Comparison of ENCODE assay signal across 9 cellular contexts in the genomic region with DNA sequence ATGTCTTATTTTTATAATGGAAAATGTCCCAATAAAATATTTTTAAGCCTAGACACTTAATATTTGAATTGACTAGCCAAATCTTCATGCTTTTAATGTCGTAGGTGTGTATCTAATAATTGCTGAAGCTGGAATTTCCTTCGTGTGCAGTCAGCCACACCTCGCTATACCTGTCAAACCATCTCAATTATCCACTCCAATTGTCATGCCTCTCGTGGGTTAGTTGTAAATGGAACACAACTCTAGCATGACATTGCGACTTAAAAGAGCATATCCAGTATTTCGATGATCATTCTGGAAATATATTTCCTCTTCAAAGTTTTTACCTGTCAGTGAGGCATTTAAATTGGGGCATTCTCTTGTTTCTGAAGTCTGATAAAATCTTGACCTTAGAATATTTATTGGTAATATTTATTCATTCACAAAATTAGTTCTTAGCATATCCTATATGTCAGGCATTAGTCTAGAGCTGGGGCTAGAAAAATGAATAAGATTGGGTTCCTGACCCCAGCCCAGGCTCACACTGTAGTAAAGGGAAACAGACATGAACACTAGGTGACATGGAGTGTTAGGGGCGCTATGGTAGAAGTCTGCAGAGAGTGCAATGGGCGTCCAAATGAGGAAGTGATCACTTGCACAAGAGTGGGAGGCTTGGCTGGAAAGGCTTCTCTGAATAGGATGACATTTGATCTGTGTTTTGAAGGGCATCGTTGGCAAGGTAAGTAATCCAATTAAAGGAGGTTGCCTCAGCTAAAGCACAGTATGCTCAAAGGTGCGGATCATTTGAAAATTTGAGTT. TPM values are rescaled to one million over a fixed set of nuclear protein-coding genes. Genes with fewer than 3 reads are reported as not detected.
DNase-seq lines count a peak whose midpoint lies in the region; ATAC-seq, FAIRE-seq and TF ChIP-seq lines count a peak whose summit lies in the region.
"Had no signal": no experiment of that assay in that cellular context is flagged by ENCODE, and none has a peak within 500 bp of the region (broad histone marks: within the 10 kb centered on the region; RNA-seq: fewer than 3 reads in every experiment).

No MANE protein-coding gene starts in this region.

- TF ChIP-seq POLR2A in GM12878 (IDR thresholded peaks at IDR 0.05; ENCODE audit: low read depth, low read length) (no peak), heart left ventricle (IDR thresholded peaks at IDR 0.05) (no peak)

- no peak overlapping the region for H3K9ac ChIP-seq in GM12878 (ENCODE audit: control insufficient read depth, insufficient read depth, low read length)

- TF ChIP-seq CTCF in GM12878 (IDR thresholded peaks at IDR 0.05 in 2 of 3, conservative IDR thresholded peaks at IDR 0.05 in 1 of 3; ENCODE audit: control insufficient read depth in 2 of 3, extremely low read depth in 1 of 3, insufficient read depth in 1 of 3, low read depth in 3 of 3, low read length in 3 of 3): peak in 2 of 3 experiments; percentile 8; a peak in 1 of 6 replicates
- TF ChIP-seq CTCF in heart left ventricle (IDR thresholded peaks at IDR 0.05): no peak

- H3K27me3 ChIP-seq in GM12878 (replicated peaks in 1 of 2; ENCODE audit: control insufficient read depth in 2 of 2, insufficient read depth in 2 of 2, low read length in 1 of 2): no peaks in the 10 kb centered on the region
- H3K27me3 ChIP-seq in heart left ventricle: no peaks in the 10 kb centered on the region
- H3K27me3 ChIP-seq: cardiac muscle cell had no signal

- H3K9me3 ChIP-seq in GM12878 (replicated peaks; ENCODE audit: control insufficient read depth, insufficient read depth, low read length) (no peaks in the 10 kb centered on the region), heart left ventricle (no peaks in the 10 kb centered on the region)

- no peaks in the 10 kb centered on the region for H3K4me1 ChIP-seq in GM12878 (ENCODE audit: control insufficient read depth, insufficient read depth, low read length)
- H3K4me1 ChIP-seq in heart left ventricle: no peaks in the 10 kb centered on the region

- DNase-seq in NCI-H187 treated with DMSO at 0.1 percent for 48 hours (lab: John Stamatoyannopoulos, UW): peak; percentile 41
- no peak for DNase-seq in GM12878 (ENCODE audit: low read depth, low spot score)
- DNase-seq in HEK293T (ENCODE audit: extremely low spot score): no peak
- DNase-seq in heart left ventricle: no peak
- DNase-seq in NCI-H446 treated with DMSO at 0.1 percent for 48 hours (lab: John Stamatoyannopoulos, UW): no peak

- POLR2A ChIA-PET in GM12878 (lab: Charles Lee) (no interaction called here), HEK293T (lab: Yijun Ruan, JAX) (no interaction called here)

- BruUV-seq in GM12878 (replicated peaks; lab: Mats Ljungman, UMichigan): no TSS peak

- H2AFZ ChIP-seq in GM12878 (ENCODE audit: control insufficient read depth, low read depth, low read length): no peak overlapping the region

- CTCF ChIA-PET in GM12878 (lab: Yijun Ruan, JAX): interaction anchor here (1.2 to 1.8 kb wide), 2 partner anchors 9 to 841 kb away, joined by 4 to 6 read pairs; no protein-coding TSS in a partner anchor
- CTCF ChIA-PET in HEK293T (lab: Yijun Ruan, JAX): interaction anchor here (0.6 to 0.8 kb wide), 2 partner anchors 292 to 331 kb away, joined by 3 to 4 read pairs; no protein-coding TSS in a partner anchor

- H3K27ac ChIP-seq in GM12878 (ENCODE audit: control insufficient read depth, insufficient read depth) (no peak overlapping the region), heart left ventricle (no peak overlapping the region)
- H3K27ac ChIP-seq: cardiac muscle cell had no signal

- H3K36me3 ChIP-seq in GM12878 (ENCODE audit: control insufficient read depth in 2 of 2, insufficient read depth in 2 of 2, low read length in 1 of 2) (no peaks in the 10 kb centered on the region), heart left ventricle (peaks cover 0 to 2% (median 0%) of the 10 kb centered on the region in 9 donors)
- H3K36me3 ChIP-seq: cardiac muscle cell had no signal

- peak; percentile 80 for ATAC-seq in GM18502 (IDR thresholded peaks at IDR 0.05; ENCODE audit: poor library complexity, unreplicated experiment)
- peak; percentile 93 for ATAC-seq in HG02642 (IDR thresholded peaks at IDR 0.05; ENCODE audit: poor library complexity, unreplicated experiment)
- peak; percentile 94 for ATAC-seq in GM12878
- no peak for ATAC-seq in heart left ventricle
- ATAC-seq in HG03460 (IDR thresholded peaks at IDR 0.05; ENCODE audit: unreplicated experiment): no peak

- FAIRE-seq in GM12878 (lab: Jason Lieb, UNC): peak; percentile 54

- TF ChIP-seq EP300 in GM12878 (IDR thresholded peaks at IDR 0.05; ENCODE audit: borderline replicate concordance in 1 of 2, control insufficient read depth in 1 of 2, low read depth in 2 of 2, low read length in 2 of 2): no peak

- H3K79me2 ChIP-seq in GM12878 (ENCODE audit: control insufficient read depth, insufficient read depth, low read length): no peaks in the 10 kb centered on the region

- no peaks in the 10 kb centered on the region for H4K20me1 ChIP-seq in GM12878 (ENCODE audit: control insufficient read depth, insufficient read depth)

- in situ Hi-C loops in GM12878 (cut with MboI): no loop called here

- intact Hi-C loops in GM12878 (cut with micrococcal nuclease; ENCODE audit: unreplicated experiment) (loop anchor here (5.0 kb wide), 1 partner anchor 411 kb away; no protein-coding TSS in a partner anchor), heart left ventricle (cut with DNase I) (loop anchor here in 5 of 10 donors (10.0 kb wide), 5 partner anchors 188 to 1468 kb away; partner anchors contain the start of gene RARS2 (in 1 of the 5))

- no peak for TF ChIP-seq RAD21 in GM12878 (IDR thresholded peaks at IDR 0.05; ENCODE audit: insufficient read depth, low read depth, low read length)

- RAD21 ChIA-PET in GM12878 (lab: Charles Lee; ENCODE audit: unreplicated experiment): interaction anchor here (0.6 kb wide), 1 partner anchor 303 kb away, joined by 3 read pairs; no protein-coding TSS in a partner anchor

- 40% methylated on average over 10 of the region's 10 CpGs for WGBS in GM12878 (ENCODE audit: insufficient coverage, insufficient replicate concordance, low lambda C conversion rate, missing lambda C conversion rate)
- 81 to 85% (median 84%) methylated on average over 10 of the region's 10 CpGs for WGBS in heart left ventricle, 4 donors

- H3K4me3 ChIP-seq in GM12878 (no peak overlapping the region), heart left ventricle (no peak overlapping the region)
- H3K4me3 ChIP-seq: cardiac muscle cell had no signal

- SMC1A ChIA-PET in GM12878 (lab: Charles Lee; ENCODE audit: uncharacterized antibody, unreplicated experiment): interaction anchor here (1.1 kb wide), 1 partner anchor 1587 kb away, joined by 3 read pairs; no protein-coding TSS in a partner anchor

- no peak overlapping the region for H3K4me2 ChIP-seq in GM12878 (ENCODE audit: control insufficient read depth, insufficient read depth)

TF ChIP-seq in GM12878, 131 proteins besides CTCF, POLR2A, EP300 and RAD21 (continues in another document):
- no peak for TF ChIP-seq ZSCAN29 (IDR thresholded peaks at IDR 0.05)
- TF ChIP-seq SPI1 (IDR thresholded peaks at IDR 0.05; ENCODE audit: borderline replicate concordance, insufficient read depth, low read depth, low read length): peak; percentile 98

TF ChIP-seq in HEK293T, 16 proteins besides CTCF, POLR2A, EP300 and RAD21 (continues in another document):
- TF ChIP-seq SUZ12 (IDR thresholded peaks at IDR 0.05) (no peak), NFRKB (IDR thresholded peaks at IDR 0.05) (no peak), BHLHE40 (IDR thresholded peaks at IDR 0.05; ENCODE audit: borderline replicate concordance) (no peak), FOXM1 (IDR thresholded peaks at IDR 0.05; ENCODE audit: borderline replicate concordance) (no peak)

RNA-seq across cellular contexts. Expression of gene CFAP206, which starts 11.0 kb away (rescaled TPM):
- 0.40 TPM in 1 of 2 replicates, not detected in the other for total RNA-seq in GM12878 (2013; cell fraction: nucleolus; rRNA removed)
- total RNA-seq in GM12878 (2014; rRNA removed) (0.05 and 0.11 TPM in 2 replicates), GM12878 (2014; rRNA removed; fragmentation: Illumina TruSeq; extraction: Trizol) (not detected in 2 replicates), GM12878 (2021) (not detected in 2 replicates), heart left ventricle (under 1 TPM in 7 of 9 donors, not detected in 2; 0.12 to 0.41 (median 0.23) TPM)
- polyA plus RNA-seq in GM12878 (2011; ENCODE audit: low read depth): not detected
- polyA plus RNA-seq in GM12878 (2011; rRNA removed) (0.04 TPM in 1 of 2 replicates, not detected in the other), GM12878 (2014; fragmentation: Illumina TruSeq; extraction: Trizol) (0.06 TPM in 1 of 2 replicates, not detected in the other), GM12878 (2014; fragmentation: Nextera tagmentation; extraction: Ambion mirVana) (not detected), GM12878 (2014; rRNA removed) (not detected in 2 replicates), GM12878 (2016; fragmentation: Nextera tagmentation; extraction: Ambion mirVana) (under 1 TPM in 1 of 2 experiments, not detected in 1; 0.24 TPM), heart left ventricle (under 1 TPM; 0.19 to 0.33 TPM)
- not detected in 2 replicates for polyA plus RNA-seq in GM12878 (2011; cell fraction: cytosol; rRNA removed)
- not detected in 2 replicates for polyA plus RNA-seq in GM12878 (2011; cell fraction: nucleus; rRNA removed)
- not detected in 2 replicates for polyA plus RNA-seq in GM12878 (2012)
- polyA minus RNA-seq in GM12878 (2011; rRNA and poly(A)+ RNA removed): 0.29 TPM in 1 of 2 replicates, not detected in the other
- not detected in 2 replicates for polyA minus RNA-seq in GM12878 (2011; cell fraction: cytosol; rRNA and poly(A)+ RNA removed)
- not detected in 2 replicates for polyA minus RNA-seq in GM12878 (2011; cell fraction: nucleus; rRNA and poly(A)+ RNA removed)
- total RNA-seq: cardiac muscle cell had no signal

RNA-seq across cellular contexts. Expression of gene C6orf163, which starts 52.2 kb away (rescaled TPM):
- 22.4 and 22.6 TPM in 2 replicates for total RNA-seq in GM12878 (2013; cell fraction: nucleolus; rRNA removed)
- 2.8 TPM in 2 replicates for total RNA-seq in GM12878 (2014; rRNA removed)
- 3.7 and 4.3 TPM in 2 replicates for total RNA-seq in GM12878 (2014; rRNA removed; fragmentation: Illumina TruSeq; extraction: Trizol)
- 1.3 and 1.4 TPM in 2 replicates for total RNA-seq in GM12878 (2021)
- polyA plus RNA-seq in GM12878 (2011; ENCODE audit: low read depth): 0.50 TPM
- 0.56 and 0.94 TPM in 2 replicates for polyA plus RNA-seq in GM12878 (2011; rRNA removed)
- polyA plus RNA-seq in GM12878 (2011; cell fraction: cytosol; rRNA removed): 0.10 and 0.27 TPM in 2 replicates
- polyA plus RNA-seq in GM12878 (2011; cell fraction: nucleus; rRNA removed): 2.1 and 2.5 TPM in 2 replicates
- 1.2 and 1.9 TPM in 2 replicates for polyA plus RNA-seq in GM12878 (2012)
- polyA plus RNA-seq in GM12878 (2014; fragmentation: Illumina TruSeq; extraction: Trizol): 1.2 and 1.5 TPM in 2 replicates
- under 1 TPM; 0.56 to 0.86 TPM for polyA plus RNA-seq in GM12878 (2014; fragmentation: Nextera tagmentation; extraction: Ambion mirVana)
- 1.5 and 2.2 TPM in 2 replicates for polyA plus RNA-seq in GM12878 (2014; rRNA removed)
- polyA plus RNA-seq in GM12878 (2016; fragmentation: Nextera tagmentation; extraction: Ambion mirVana): 1 to 10 TPM in 1 of 2 experiments, under 1 TPM in 1; 0.90 to 1.1 TPM
- polyA minus RNA-seq in GM12878 (2011; rRNA and poly(A)+ RNA removed): 1.8 and 2.4 TPM in 2 replicates
- polyA minus RNA-seq in GM12878 (2011; cell fraction: cytosol; rRNA and poly(A)+ RNA removed): not detected in 2 replicates
- polyA minus RNA-seq in GM12878 (2011; cell fraction: nucleus; rRNA and poly(A)+ RNA removed): 3.1 and 5.8 TPM in 2 replicates
- 1 to 10 TPM in 7 of 9 donors, under 1 TPM in 2; 0.67 to 3.8 (median 1.7) TPM for total RNA-seq in heart left ventricle
- 1 to 10 TPM in 1 of 2 donors, under 1 TPM in 1; 0.50 to 2.5 TPM for polyA plus RNA-seq in heart left ventricle

Comparison
In these comparisons a context has a peak if more than half of its experiments do, and no peak if none do; other contexts are left out.
1. ATAC-seq: peak in GM18502 (single experiment), HG02642 (single experiment) and GM12878 (single experiment); none in heart left ventricle (0 of 4) and HG03460 (single experiment).
2. CTCF ChIP-seq: peak in GM12878 (2 of 3); none in heart left ventricle (0 of 12).